In genomic region chr14:103562385-103563088, GRCh38 we compare ENCODE assay signal across 8 cellular contexts. TPM values are rescaled to one million over a fixed set of nuclear protein-coding genes. Genes with fewer than 3 reads are reported as not detected.
DNase-seq lines count a peak whose midpoint lies in the region; ATAC-seq and TF ChIP-seq lines count a peak whose summit lies in the region.

Gene BAG5, minus strand, starts transcription at chr14:103562657. Its CDS starts 1,493 bp downstream, at chr14:103561164.
Gene COA8, plus strand, starts transcription at chr14:103562960. Its CDS starts 42 bp downstream, at chr14:103563002.

- intact Hi-C loops in activated CD4-positive, alpha-beta T cell treated with anti-CD3 and anti-CD28 coated beads for 36 hours (cut with DNase I, micrococcal nuclease) = loop anchor here (1.0 to 2.0 kb wide), 9 partner anchors 33 to 970 kb away; partner anchors contain the start of genes KLC1 (in 2 of the 2), TRMT61A (in 2 of the 2), EIF5 (in 1 of the 2) and MARK3 (in 1 of the 2)

- H3K4me3 Mint-ChIP-seq in activated CD4-positive, alpha-beta T cell treated with anti-CD3 and anti-CD28 coated beads for 36 hours = peak within 1 kb of the TSS; percentile 94
- H3K4me3 Mint-ChIP-seq in chondrocyte (ENCODE audit: unreplicated experiment) = peak within 1 kb of the TSS; percentile 84

- CTCF ChIA-PET in activated CD4-positive, alpha-beta T cell treated with anti-CD3 and anti-CD28 coated beads for 36 hours (lab: Charles Lee) = interaction anchor here (0.8 to 1.9 kb wide), 4 partner anchors 9 to 156 kb away, joined by 4 to 9 read pairs (median 6); partner anchors contain the start of gene TRMT61A

- DNase-seq in AG08396 (ENCODE audit: low spot score) (peak; percentile 94), NCI-H460 (ENCODE audit: extremely low read depth, low read depth) (peak; percentile 63), chondrocyte (ENCODE audit: low spot score) (peak; percentile 94), kidney tubule cell (ENCODE audit: low spot score) (peak; percentile 90)
- peak; percentile 93 for DNase-seq in activated CD4-positive, alpha-beta T cell treated with anti-CD3 and anti-CD28 coated beads for 36 hours
- DNase-seq in stimulated activated CD4-positive, alpha-beta T cell treated with anti-CD3 and anti-CD28 coated beads, Interleukin-1b, Interleukin-23, amount 100 ng/mL, for 1 hour (ENCODE audit: low read depth in 2 of 2) = peak; percentile 56 to 70

- ATAC-seq in GM18909 (IDR thresholded peaks at IDR 0.05; ENCODE audit: poor library complexity, unreplicated experiment) (peak; percentile 74), HG03159 (IDR thresholded peaks at IDR 0.05; ENCODE audit: unreplicated experiment) (peak; percentile 68)
- ATAC-seq in activated CD4-positive, alpha-beta T cell treated with anti-CD3 and anti-CD28 coated beads for 36 hours = peak; percentile 78

- POLR2A ChIA-PET in activated CD4-positive, alpha-beta T cell treated with anti-CD3 and anti-CD28 coated beads for 36 hours (lab: Charles Lee) = interaction anchor here (0.7 to 1.1 kb wide), 3 partner anchors 35 to 227 kb away, joined by 3 to 7 read pairs (median 5); no protein-coding TSS in a partner anchor

- no peaks in the 10 kb centered on the region for H3K9me3 Mint-ChIP-seq in activated CD4-positive, alpha-beta T cell treated with anti-CD3 and anti-CD28 coated beads for 36 hours (ENCODE audit: low read depth)
- H3K9me3 Mint-ChIP-seq in chondrocyte (ENCODE audit: low read depth) = no peaks in the 10 kb centered on the region

- TF ChIP-seq CTCF in chondrocyte (IDR thresholded peaks at IDR 0.05) = no peak

- peak within 1 kb of the TSS; percentile 91 for H3K27ac Mint-ChIP-seq in activated CD4-positive, alpha-beta T cell treated with anti-CD3 and anti-CD28 coated beads for 36 hours
- peak within 1 kb of the TSS; percentile 86 for H3K27ac Mint-ChIP-seq in chondrocyte (ENCODE audit: unreplicated experiment)

- peaks cover 62% of the 10 kb centered on the region for H3K4me1 Mint-ChIP-seq in activated CD4-positive, alpha-beta T cell treated with anti-CD3 and anti-CD28 coated beads for 36 hours
- H3K4me1 Mint-ChIP-seq in chondrocyte (ENCODE audit: low read depth) = peaks cover 43% of the 10 kb centered on the region

- H3K27me3 Mint-ChIP-seq in activated CD4-positive, alpha-beta T cell treated with anti-CD3 and anti-CD28 coated beads for 36 hours = no peaks in the 10 kb centered on the region
- no peaks in the 10 kb centered on the region for H3K27me3 Mint-ChIP-seq in chondrocyte (ENCODE audit: low read depth)

- H3K36me3 Mint-ChIP-seq in activated CD4-positive, alpha-beta T cell treated with anti-CD3 and anti-CD28 coated beads for 36 hours (ENCODE audit: low read depth) = peaks cover 29% of the 10 kb centered on the region
- peaks cover 10% of the 10 kb centered on the region for H3K36me3 Mint-ChIP-seq in chondrocyte (ENCODE audit: low read depth)

RNA-seq across cellular contexts. Expression of gene BAG5, which starts in this region (rescaled TPM):
- 26.9 and 32.5 TPM in 2 replicates for total RNA-seq in NCI-H460 (2014; rRNA removed; shearing (Covaris generic))
- 16.2 and 23.3 TPM in 2 replicates for polyA plus RNA-seq in NCI-H460 (2014; cell fraction: nucleus; rRNA removed)
- 10 to 100 TPM; 24.2 to 25.1 TPM for total RNA-seq in activated CD4-positive, alpha-beta T cell treated with anti-CD3 and anti-CD28 coated beads for 36 hours
- 22.6 to 25.7 TPM (median 23.2 TPM) in 3 replicates for total RNA-seq in chondrocyte

RNA-seq across cellular contexts. Expression of gene COA8, which starts in this region (rescaled TPM):
- 46.2 and 51.4 TPM in 2 replicates for total RNA-seq in NCI-H460 (2014; rRNA removed; shearing (Covaris generic))
- polyA plus RNA-seq in NCI-H460 (2014; cell fraction: nucleus; rRNA removed) = 45.2 and 66.6 TPM in 2 replicates
- 10 to 100 TPM; 39.6 to 41.7 TPM for total RNA-seq in activated CD4-positive, alpha-beta T cell treated with anti-CD3 and anti-CD28 coated beads for 36 hours
- total RNA-seq in chondrocyte = 39.1 to 51.9 TPM (median 50.7 TPM) in 3 replicates

Comparison
In these comparisons a context has a peak if more than half of its experiments do, and no peak if none do; other contexts are left out.
1. Peak in every context shown above with its lines: DNase-seq and ATAC-seq.